ENCODE assay signal across 1 cellular context in the genomic region with DNA sequence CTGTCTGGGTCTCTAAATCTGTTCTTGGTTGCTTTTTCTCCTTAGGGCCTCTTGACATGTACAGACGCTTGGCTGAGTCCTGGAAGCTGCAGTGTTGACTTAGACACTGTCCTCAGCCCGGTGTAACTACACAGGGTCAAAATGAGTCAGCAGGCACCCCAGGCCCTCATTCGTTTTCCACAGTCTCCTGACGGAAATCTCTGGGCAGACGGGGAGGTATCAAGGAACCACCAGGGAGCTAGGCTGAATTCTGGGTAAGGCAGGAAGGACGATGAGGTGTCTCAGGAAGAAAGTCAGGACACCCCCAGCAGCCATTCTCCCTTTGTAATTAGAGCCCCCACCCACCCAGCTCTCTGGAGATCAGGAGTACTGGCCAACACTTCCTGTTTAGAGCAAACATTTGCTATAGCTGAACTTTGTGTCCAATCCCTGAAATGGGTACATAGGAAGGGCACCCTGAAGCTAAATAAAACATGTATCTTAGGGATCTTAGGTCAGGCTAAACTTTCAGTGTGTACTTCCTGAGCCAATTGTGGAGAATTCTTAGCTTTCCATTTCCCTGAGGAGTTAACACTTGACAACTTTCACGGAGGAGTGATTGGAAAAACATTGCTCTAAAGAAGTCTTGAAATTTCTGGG.
TF ChIP-seq lines count a peak whose summit lies in the region.

No MANE protein-coding gene starts in this region.

TF ChIP-seq in liver, 16 proteins besides CTCF, POLR2A, EP300 and RAD21 (continued from another document):
- TF ChIP-seq, protein P1, sequence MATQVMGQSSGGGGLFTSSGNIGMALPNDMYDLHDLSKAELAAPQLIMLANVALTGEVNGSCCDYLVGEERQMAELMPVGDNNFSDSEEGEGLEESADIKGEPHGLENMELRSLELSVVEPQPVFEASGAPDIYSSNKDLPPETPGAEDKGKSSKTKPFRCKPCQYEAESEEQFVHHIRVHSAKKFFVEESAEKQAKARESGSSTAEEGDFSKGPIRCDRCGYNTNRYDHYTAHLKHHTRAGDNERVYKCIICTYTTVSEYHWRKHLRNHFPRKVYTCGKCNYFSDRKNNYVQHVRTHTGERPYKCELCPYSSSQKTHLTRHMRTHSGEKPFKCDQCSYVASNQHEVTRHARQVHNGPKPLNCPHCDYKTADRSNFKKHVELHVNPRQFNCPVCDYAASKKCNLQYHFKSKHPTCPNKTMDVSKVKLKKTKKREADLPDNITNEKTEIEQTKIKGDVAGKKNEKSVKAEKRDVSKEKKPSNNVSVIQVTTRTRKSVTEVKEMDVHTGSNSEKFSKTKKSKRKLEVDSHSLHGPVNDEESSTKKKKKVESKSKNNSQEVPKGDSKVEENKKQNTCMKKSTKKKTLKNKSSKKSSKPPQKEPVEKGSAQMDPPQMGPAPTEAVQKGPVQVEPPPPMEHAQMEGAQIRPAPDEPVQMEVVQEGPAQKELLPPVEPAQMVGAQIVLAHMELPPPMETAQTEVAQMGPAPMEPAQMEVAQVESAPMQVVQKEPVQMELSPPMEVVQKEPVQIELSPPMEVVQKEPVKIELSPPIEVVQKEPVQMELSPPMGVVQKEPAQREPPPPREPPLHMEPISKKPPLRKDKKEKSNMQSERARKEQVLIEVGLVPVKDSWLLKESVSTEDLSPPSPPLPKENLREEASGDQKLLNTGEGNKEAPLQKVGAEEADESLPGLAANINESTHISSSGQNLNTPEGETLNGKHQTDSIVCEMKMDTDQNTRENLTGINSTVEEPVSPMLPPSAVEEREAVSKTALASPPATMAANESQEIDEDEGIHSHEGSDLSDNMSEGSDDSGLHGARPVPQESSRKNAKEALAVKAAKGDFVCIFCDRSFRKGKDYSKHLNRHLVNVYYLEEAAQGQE (IDR thresholded peaks at IDR 0.05) = no peak
- TF ChIP-seq, protein P2, sequence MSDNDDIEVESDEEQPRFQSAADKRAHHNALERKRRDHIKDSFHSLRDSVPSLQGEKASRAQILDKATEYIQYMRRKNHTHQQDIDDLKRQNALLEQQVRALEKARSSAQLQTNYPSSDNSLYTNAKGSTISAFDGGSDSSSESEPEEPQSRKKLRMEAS (IDR thresholded peaks at IDR 0.05) = no peak
- TF ChIP-seq FOXA1 (IDR thresholded peaks at IDR 0.05) (no peak), FOXA2 (IDR thresholded peaks at IDR 0.05) (no peak), HNF4A (conservative IDR thresholded peaks at IDR 0.05) (no peak)
